ENCODE assay signal across 7 cellular contexts in the genomic region with DNA sequence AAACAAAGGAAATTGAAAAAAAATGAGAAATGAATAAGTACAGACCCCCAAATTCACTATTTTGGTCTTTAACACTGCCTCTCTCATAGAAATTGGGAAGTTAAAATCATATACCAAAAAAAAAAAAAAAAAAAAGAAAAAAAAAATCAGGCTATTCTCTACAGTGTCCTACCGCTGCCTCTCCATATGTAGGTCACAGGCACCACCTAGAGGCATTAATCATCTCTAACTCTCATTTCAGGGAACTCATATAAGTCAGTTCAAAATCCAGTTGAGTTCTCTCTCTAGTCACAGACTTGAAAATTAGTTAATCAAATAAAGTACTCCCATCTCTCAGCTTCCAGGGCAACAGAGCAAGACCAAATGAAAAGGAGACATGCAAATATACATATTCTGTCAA. TPM values are rescaled to one million over a fixed set of nuclear protein-coding genes. Genes with fewer than 3 reads are reported as not detected.
DNase-seq lines count a peak whose midpoint lies in the region; ATAC-seq and TF ChIP-seq lines count a peak whose summit lies in the region.

No MANE protein-coding gene starts in this region.

- H3T11ph ChIP-seq in H9 (ENCODE audit: low read length): no peak overlapping the region

- H3K79me2 ChIP-seq in H9 (ENCODE audit: insufficient read depth, low read length): no peaks in the 10 kb centered on the region

- H2BK20ac ChIP-seq in H9 (ENCODE audit: low read depth, low read length, poor library complexity, severe bottlenecking): no peak overlapping the region

- ATAC-seq in stimulated activated naive B cell treated with anti-CD40 and anti-IgM and Interleukin-4, amounts not matched to agents 10 μg/mL and 1 μg/mL and 100 μg/mL, for 72 hours (replicated peaks): peak; percentile 53 to 61

- no peak overlapping the region for H3K27ac Mint-ChIP-seq in H9
- no peak overlapping the region for H3K27ac Mint-ChIP-seq in endodermal cell
- no peak overlapping the region for H3K27ac Mint-ChIP-seq in stimulated activated naive B cell treated with anti-CD40 and anti-IgM and Interleukin-4, amounts not matched to agents 10 μg/mL and 1 μg/mL and 100 μg/mL, for 72 hours

- H3K9me3 ChIP-seq in H9 (ENCODE audit: control insufficient read depth, low read depth, low read length) (no peaks in the 10 kb centered on the region), endodermal cell (ENCODE audit: control insufficient read depth, low read length) (no peaks in the 10 kb centered on the region)

- H3K4me3 ChIP-seq in endodermal cell (ENCODE audit: low read length): no peak overlapping the region

- H3K4me3 Mint-ChIP-seq in H9 (no peak overlapping the region), endodermal cell (no peak overlapping the region)
- H3K4me3 Mint-ChIP-seq in stimulated activated naive B cell treated with anti-CD40 and anti-IgM and Interleukin-4, amounts not matched to agents 10 μg/mL and 1 μg/mL and 100 μg/mL, for 72 hours: no peak overlapping the region

- H3K23me2 ChIP-seq in H9 (ENCODE audit: insufficient read length, low read depth, low read length, poor library complexity, severe bottlenecking): no peaks in the 10 kb centered on the region

- H3K4me1 ChIP-seq in H9 (ENCODE audit: insufficient read depth, low read length) (no peaks in the 10 kb centered on the region), endodermal cell (ENCODE audit: control insufficient read depth, insufficient read depth, low read length) (no peaks in the 10 kb centered on the region)

- no CpG with 5 or more reads among the region's 1 CpG for WGBS in H9 (ENCODE audit: extremely low coverage, insufficient read length, low lambda C conversion rate)
- WGBS in endodermal cell (ENCODE audit: insufficient coverage in 1 of 2, insufficient read length in 1 of 2), 2 experiments: 39% methylated on average over 1 of the region's 1 CpG; no CpG with 5 or more reads in 1 of the 2 experiments

- H4K5ac ChIP-seq in H9 (ENCODE audit: insufficient read length, low read depth, low read length): no peak overlapping the region

- H3K27ac ChIP-seq in H9 (ENCODE audit: insufficient read length, low read depth, low read length) (no peak overlapping the region), endodermal cell (ENCODE audit: low read depth, low read length) (no peak overlapping the region)

- no peaks in the 10 kb centered on the region for H3K36me3 ChIP-seq in endodermal cell (ENCODE audit: control insufficient read depth, insufficient read depth, low read length)

- H3K4ac ChIP-seq in H9 (ENCODE audit: low read depth, low read length): no peak overlapping the region

- H2AK5ac ChIP-seq in H9 (ENCODE audit: insufficient read length, low read length): no peak overlapping the region

- no peak overlapping the region for H2AFZ ChIP-seq in H9 (ENCODE audit: low read length)

- H3K79me1 ChIP-seq in H9 (ENCODE audit: insufficient read depth, low read depth, low read length, poor library complexity, severe bottlenecking): no peaks in the 10 kb centered on the region

- no peak overlapping the region for H2BK5ac ChIP-seq in H9 (ENCODE audit: insufficient read length, low read length)

- H3K56ac ChIP-seq in H9 (ENCODE audit: insufficient read length, low read depth, low read length): no peak overlapping the region

- H4K20me1 ChIP-seq in H9 (ENCODE audit: control insufficient read depth, insufficient read depth, insufficient read length): no peaks in the 10 kb centered on the region

- H3K23ac ChIP-seq in H9 (ENCODE audit: insufficient read length, low read depth, low read length): no peak overlapping the region

- H3K36me3 Mint-ChIP-seq in H9 (ENCODE audit: insufficient read depth in 1 of 3, low read depth in 3 of 3) (no peaks in the 10 kb centered on the region), endodermal cell (ENCODE audit: low read depth) (no peaks in the 10 kb centered on the region)
- no peaks in the 10 kb centered on the region for H3K36me3 Mint-ChIP-seq in stimulated activated naive B cell treated with anti-CD40 and anti-IgM and Interleukin-4, amounts not matched to agents 10 μg/mL and 1 μg/mL and 100 μg/mL, for 72 hours

- no peak overlapping the region for H3K14ac ChIP-seq in H9 (ENCODE audit: insufficient read depth, low read length)

- no peak overlapping the region for H4K8ac ChIP-seq in H9 (replicated peaks; ENCODE audit: insufficient read length, low read depth, low read length)

- DNase-seq in H9 (no peak), NCI-H460 (ENCODE audit: extremely low read depth, low read depth) (peak; percentile 16), endodermal cell (no peak), occipital lobe (lab: John Stamatoyannopoulos, UW) (no peak)
- no peak for DNase-seq in stimulated activated naive B cell treated with anti-CD40 and anti-IgM and Interleukin-4, amounts not matched to agents 10 μg/mL and 1 μg/mL and 100 μg/mL, for 72 hours
- no peak for DNase-seq in stimulated activated naive CD4-positive, alpha-beta T cell treated with Interleukin-2 at 50 U/mL for 16 hours (lab: John Stamatoyannopoulos, UW)

- H3K4me1 Mint-ChIP-seq in H9 (peaks cover 0 to 2% of the 10 kb centered on the region in 2 experiments; a peak in 1 of 4 replicates), endodermal cell (peaks cover 2% of the 10 kb centered on the region)
- peaks cover 5 to 6% of the 10 kb centered on the region in 2 donors for H3K4me1 Mint-ChIP-seq in stimulated activated naive B cell treated with anti-CD40 and anti-IgM and Interleukin-4, amounts not matched to agents 10 μg/mL and 1 μg/mL and 100 μg/mL, for 72 hours

- no peak overlapping the region for H3K9ac ChIP-seq in H9 (ENCODE audit: extremely low read depth, insufficient read length, low read length)
- H3K9ac ChIP-seq in endodermal cell (ENCODE audit: extremely low read depth, low read length, poor library complexity, severe bottlenecking): no peak overlapping the region

- no peak overlapping the region for H3K18ac ChIP-seq in H9 (ENCODE audit: insufficient read length, low read depth, low read length)

- no peak overlapping the region for H3K4me2 ChIP-seq in H9 (ENCODE audit: insufficient read depth, insufficient read length, low read length)

- H2BK12ac ChIP-seq in H9 (ENCODE audit: insufficient read length, low read depth, low read length): no peak overlapping the region

- peak; percentile 17; the same call in 1 of the 3 replicates for TF ChIP-seq CTCF in GM12872 (IDR thresholded peaks at IDR 0.05; ENCODE audit: insufficient read depth, low read depth, low read length)
- TF ChIP-seq CTCF in H9 (conservative IDR thresholded peaks at IDR 0.05): peak; percentile 71
- peak; percentile 83 for TF ChIP-seq CTCF in endodermal cell (conservative IDR thresholded peaks at IDR 0.05)

- no peak overlapping the region for H2BK120ac ChIP-seq in H9 (ENCODE audit: low read depth, low read length, poor library complexity, severe bottlenecking)

- no peak overlapping the region for H4K91ac ChIP-seq in H9 (ENCODE audit: insufficient read length, low read depth, low read length)

- no peaks in the 10 kb centered on the region; the same call in 1 of the 2 replicates for H3K27me3 Mint-ChIP-seq in H9 (ENCODE audit: low read depth)
- H3K27me3 Mint-ChIP-seq in endodermal cell (ENCODE audit: insufficient read depth): peaks cover 2% of the 10 kb centered on the region
- peaks cover 11 to 12% of the 10 kb centered on the region in 2 donors for H3K27me3 Mint-ChIP-seq in stimulated activated naive B cell treated with anti-CD40 and anti-IgM and Interleukin-4, amounts not matched to agents 10 μg/mL and 1 μg/mL and 100 μg/mL, for 72 hours

- H2BK15ac ChIP-seq in H9 (ENCODE audit: low read depth, low read length): no peak overlapping the region

- H3K27me3 ChIP-seq in H9 (ENCODE audit: insufficient read depth, low read length): no peaks in the 10 kb centered on the region
- no peaks in the 10 kb centered on the region for H3K27me3 ChIP-seq in endodermal cell (ENCODE audit: control insufficient read depth, insufficient read depth, low read length, poor library complexity, severe bottlenecking)

- no peaks in the 10 kb centered on the region; a peak in 1 of 5 replicates for H3K9me3 Mint-ChIP-seq in H9
- H3K9me3 Mint-ChIP-seq in endodermal cell: no peaks in the 10 kb centered on the region
- no peaks in the 10 kb centered on the region for H3K9me3 Mint-ChIP-seq in stimulated activated naive B cell treated with anti-CD40 and anti-IgM and Interleukin-4, amounts not matched to agents 10 μg/mL and 1 μg/mL and 100 μg/mL, for 72 hours

RNA-seq across cellular contexts. Expression of a gene that starts 47.9 kb away (rescaled TPM):
- 19.9 and 20.5 TPM in 2 replicates for total RNA-seq in H9 (2021)
- total RNA-seq in NCI-H460 (2014; rRNA removed; shearing (Covaris generic)): 22.2 and 25.8 TPM in 2 replicates
- 10.0 and 23.3 TPM in 2 replicates for polyA plus RNA-seq in NCI-H460 (2014; cell fraction: nucleus; rRNA removed)
- total RNA-seq in endodermal cell: 10 to 100 TPM; 14.1 to 15.0 TPM
- polyA plus RNA-seq in endodermal cell (2013, experiment 1 of 2): 18.6 TPM
- 18.3 TPM for polyA plus RNA-seq in endodermal cell (2013, experiment 2 of 2)
- total RNA-seq in occipital lobe: 40.4 TPM

Comparison
In these comparisons a context has a peak if more than half of its experiments do, and no peak if none do; other contexts are left out.
1. CTCF ChIP-seq: peak in every context shown above with its lines; median percentile 83 in endodermal cell; 71 in H9; 17 in GM12872.